ENCODE assay signal across 2 cellular contexts in the genomic region with DNA sequence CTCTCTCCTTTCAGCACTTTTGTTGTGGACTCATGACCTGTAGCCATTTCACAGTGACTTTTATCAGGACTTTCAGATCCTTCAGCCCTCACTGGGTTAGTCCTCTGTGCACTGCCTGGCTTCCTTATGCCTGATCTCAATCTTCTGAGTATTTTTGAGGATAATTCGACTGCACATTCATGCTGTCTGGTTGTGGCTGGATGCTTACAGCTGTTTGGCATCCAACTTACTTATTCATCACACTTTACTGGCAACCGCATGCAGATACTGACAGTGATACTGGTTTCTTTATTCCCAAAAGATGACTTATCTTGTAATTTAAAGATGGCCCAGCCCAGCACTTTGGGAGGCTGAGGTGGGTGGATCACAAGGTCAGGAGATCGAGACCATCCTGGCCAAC.
A peak's percentile ranks its signal among the peaks of the same experiment; 100 is the strongest.
TF ChIP-seq lines count a peak whose summit lies in the region.

No MANE protein-coding gene starts in this region.

TF ChIP-seq in HepG2, 621 proteins besides CTCF, POLR2A, EP300 and RAD21 (continued from another document):
- TF ChIP-seq CEBPB (IDR thresholded peaks at IDR 0.05; ENCODE audit: borderline replicate concordance, low read depth, low read length) (no peak), POGZ (CRISPR knock-in tag; IDR thresholded peaks at IDR 0.05) (no peak), SKI (IDR thresholded peaks at IDR 0.05; ENCODE audit: partially characterized antibody) (no peak)
- TF ChIP-seq, protein P1, sequence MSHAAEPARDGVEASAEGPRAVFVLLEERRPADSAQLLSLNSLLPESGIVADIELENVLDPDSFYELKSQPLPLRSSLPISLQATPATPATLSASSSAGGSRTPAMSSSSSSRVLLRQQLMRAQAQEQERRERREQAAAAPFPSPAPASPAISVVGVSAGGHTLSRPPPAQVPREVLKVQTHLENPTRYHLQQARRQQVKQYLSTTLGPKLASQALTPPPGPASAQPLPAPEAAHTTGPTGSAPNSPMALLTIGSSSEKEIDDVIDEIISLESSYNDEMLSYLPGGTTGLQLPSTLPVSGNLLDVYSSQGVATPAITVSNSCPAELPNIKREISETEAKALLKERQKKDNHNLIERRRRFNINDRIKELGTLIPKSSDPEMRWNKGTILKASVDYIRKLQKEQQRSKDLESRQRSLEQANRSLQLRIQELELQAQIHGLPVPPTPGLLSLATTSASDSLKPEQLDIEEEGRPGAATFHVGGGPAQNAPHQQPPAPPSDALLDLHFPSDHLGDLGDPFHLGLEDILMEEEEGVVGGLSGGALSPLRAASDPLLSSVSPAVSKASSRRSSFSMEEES (CRISPR knock-in tag; IDR thresholded peaks at IDR 0.05): no peak
TF ChIP-seq in HepG2: peak in this region for 0.

TF ChIP-seq in SK-N-SH, 30 proteins besides CTCF, POLR2A, EP300 and RAD21 (continued from another document):
- TF ChIP-seq, protein P2, sequence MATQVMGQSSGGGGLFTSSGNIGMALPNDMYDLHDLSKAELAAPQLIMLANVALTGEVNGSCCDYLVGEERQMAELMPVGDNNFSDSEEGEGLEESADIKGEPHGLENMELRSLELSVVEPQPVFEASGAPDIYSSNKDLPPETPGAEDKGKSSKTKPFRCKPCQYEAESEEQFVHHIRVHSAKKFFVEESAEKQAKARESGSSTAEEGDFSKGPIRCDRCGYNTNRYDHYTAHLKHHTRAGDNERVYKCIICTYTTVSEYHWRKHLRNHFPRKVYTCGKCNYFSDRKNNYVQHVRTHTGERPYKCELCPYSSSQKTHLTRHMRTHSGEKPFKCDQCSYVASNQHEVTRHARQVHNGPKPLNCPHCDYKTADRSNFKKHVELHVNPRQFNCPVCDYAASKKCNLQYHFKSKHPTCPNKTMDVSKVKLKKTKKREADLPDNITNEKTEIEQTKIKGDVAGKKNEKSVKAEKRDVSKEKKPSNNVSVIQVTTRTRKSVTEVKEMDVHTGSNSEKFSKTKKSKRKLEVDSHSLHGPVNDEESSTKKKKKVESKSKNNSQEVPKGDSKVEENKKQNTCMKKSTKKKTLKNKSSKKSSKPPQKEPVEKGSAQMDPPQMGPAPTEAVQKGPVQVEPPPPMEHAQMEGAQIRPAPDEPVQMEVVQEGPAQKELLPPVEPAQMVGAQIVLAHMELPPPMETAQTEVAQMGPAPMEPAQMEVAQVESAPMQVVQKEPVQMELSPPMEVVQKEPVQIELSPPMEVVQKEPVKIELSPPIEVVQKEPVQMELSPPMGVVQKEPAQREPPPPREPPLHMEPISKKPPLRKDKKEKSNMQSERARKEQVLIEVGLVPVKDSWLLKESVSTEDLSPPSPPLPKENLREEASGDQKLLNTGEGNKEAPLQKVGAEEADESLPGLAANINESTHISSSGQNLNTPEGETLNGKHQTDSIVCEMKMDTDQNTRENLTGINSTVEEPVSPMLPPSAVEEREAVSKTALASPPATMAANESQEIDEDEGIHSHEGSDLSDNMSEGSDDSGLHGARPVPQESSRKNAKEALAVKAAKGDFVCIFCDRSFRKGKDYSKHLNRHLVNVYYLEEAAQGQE (IDR thresholded peaks at IDR 0.05; ENCODE audit: low read depth, low read length): 0 out of 2 replicates have a peak, but pooled peaks have one; percentile 29
- TF ChIP-seq FOSL2 (IDR thresholded peaks at IDR 0.05; ENCODE audit: borderline replicate concordance, low read depth) (no peak), NFIC (IDR thresholded peaks at IDR 0.05; ENCODE audit: borderline replicate concordance) (peak; percentile 36; the same call in 1 of the 2 replicates), EZH2phosphoT487 (IDR thresholded peaks at IDR 0.05; ENCODE audit: borderline replicate concordance, low read depth) (no peak), RCOR1 (IDR thresholded peaks at IDR 0.05; ENCODE audit: low read length) (no peak), FOXM1 (IDR thresholded peaks at IDR 0.05; ENCODE audit: low read depth) (no peak), TCF12 (IDR thresholded peaks at IDR 0.05) (peak; percentile 53; the same call in 1 of the 2 replicates)
- TF ChIP-seq, protein P3, sequence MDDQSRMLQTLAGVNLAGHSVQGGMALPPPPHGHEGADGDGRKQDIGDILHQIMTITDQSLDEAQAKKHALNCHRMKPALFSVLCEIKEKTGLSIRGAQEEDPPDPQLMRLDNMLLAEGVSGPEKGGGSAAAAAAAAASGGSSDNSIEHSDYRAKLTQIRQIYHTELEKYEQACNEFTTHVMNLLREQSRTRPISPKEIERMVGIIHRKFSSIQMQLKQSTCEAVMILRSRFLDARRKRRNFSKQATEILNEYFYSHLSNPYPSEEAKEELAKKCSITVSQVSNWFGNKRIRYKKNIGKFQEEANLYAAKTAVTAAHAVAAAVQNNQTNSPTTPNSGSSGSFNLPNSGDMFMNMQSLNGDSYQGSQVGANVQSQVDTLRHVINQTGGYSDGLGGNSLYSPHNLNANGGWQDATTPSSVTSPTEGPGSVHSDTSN (IDR thresholded peaks at IDR 0.05): peak; percentile 27; the same call in 1 of the 2 replicates
